In genomic region chr15:100926258-100926657, GRCh38 we compare ENCODE assay signal across 17 cellular contexts. TPM values are rescaled to one million over a fixed set of nuclear protein-coding genes. Genes with fewer than 3 reads are reported as not detected.
DNase-seq lines count a peak whose midpoint lies in the region; ATAC-seq and TF ChIP-seq lines count a peak whose summit lies in the region.
"Had no signal": no experiment of that assay in that cellular context is flagged by ENCODE, and none has a peak within 500 bp of the region (broad histone marks: within the 10 kb centered on the region; RNA-seq: fewer than 3 reads in every experiment).

No MANE protein-coding gene starts in this region.

- CTCF ChIA-PET in Panc1 (lab: Charles Lee) = no interaction called here

- peak overlapping the region; percentile 99 for H3K27ac ChIP-seq in Panc1 (ENCODE audit: low read length)
- H3K27ac ChIP-seq: BLaER1 treated with 17β-estradiol and CSF1 and Interleukin-3, amounts not matched to agents 10 nM and 100 nM had no signal

- peaks cover 25% of the 10 kb centered on the region for H3K36me3 ChIP-seq in Panc1 (ENCODE audit: control insufficient read depth, insufficient read depth, low read length)

- in situ Hi-C loops in Panc1 (cut with HindIII; ENCODE audit: low pct_unique_long_range_greater_than_20kb, low sequenced_read_pairs) = no loop called here

- no peaks in the 10 kb centered on the region for H3K9me3 ChIP-seq in Panc1 (ENCODE audit: control insufficient read depth, insufficient read depth, low read depth, low read length)
- H3K9me3 ChIP-seq: BLaER1 treated with 17β-estradiol and CSF1 and Interleukin-3, amounts not matched to agents 10 nM and 100 nM had no signal

- POLR2A ChIA-PET in Panc1 (lab: Charles Lee) = no interaction called here

- H3K4me1 Mint-ChIP-seq in activated T-cell treated with anti-CD3 and anti-CD28 coated beads, Interleukin-2, amount 50 U/mL, for 4 hours (ENCODE audit: low read depth) = peaks cover 5% of the 10 kb centered on the region

- peak; percentile 62 for DNase-seq in ELF-1 (ENCODE audit: low read depth, low spot score)
- no peak for DNase-seq in Panc1 (ENCODE audit: low read depth, low spot score)
- peak; percentile 69 for DNase-seq in iPS-NIHi7 (ENCODE audit: extremely low spot score)
- DNase-seq in medulla oblongata (ENCODE audit: extremely low spot score) = no peak
- no peak for DNase-seq in activated T-cell treated with anti-CD3 and anti-CD28 coated beads, Interleukin-2, amount 50 U/mL, for 4 hours
- DNase-seq: EL, NCI-H2171 treated with DMSO at 0.1 percent for 48 hours, nephron progenitor cell, T-helper 2 cell had no signal

- peak; percentile 22 for ATAC-seq in GM21786 (IDR thresholded peaks at IDR 0.05; ENCODE audit: unreplicated experiment)
- ATAC-seq in Panc1 = 0 out of 2 replicates have a peak, but pooled peaks have one; percentile 27
- ATAC-seq in HG03442 (IDR thresholded peaks at IDR 0.05; ENCODE audit: unreplicated experiment) = no peak
- no peak for ATAC-seq in GM19324 (IDR thresholded peaks at IDR 0.05; ENCODE audit: low FRiP score, unreplicated experiment)
- no peak for ATAC-seq in activated T-cell treated with anti-CD3 and anti-CD28 coated beads, Interleukin-2, amount 50 U/mL, for 4 hours
- ATAC-seq: left lobe of liver, sciatic nerve had no signal

- H3K4me1 ChIP-seq in Panc1 (ENCODE audit: control insufficient read depth, insufficient read depth, low read length) = peaks cover 55% of the 10 kb centered on the region

- H3K27me3 Mint-ChIP-seq in activated T-cell treated with anti-CD3 and anti-CD28 coated beads, Interleukin-2, amount 50 U/mL, for 4 hours (ENCODE audit: low read depth) = peaks cover 26% of the 10 kb centered on the region

- no peak overlapping the region for H3K4me3 Mint-ChIP-seq in activated T-cell treated with anti-CD3 and anti-CD28 coated beads, Interleukin-2, amount 50 U/mL, for 4 hours
- H3K4me3 Mint-ChIP-seq: brain; nephron progenitor cell; stimulated activated naive CD8-positive, alpha-beta T cell treated with anti-CD3 and anti-CD28 coated beads, Interleukin-15, Interleukin-2, amounts not matched to agents 100 ng/mL and 50 ng/mL, for 24 hours had no signal

- no TSS peak for BruUV-seq in Panc1 (replicated peaks; lab: Mats Ljungman, UMichigan)

- H3K9me3 Mint-ChIP-seq in activated T-cell treated with anti-CD3 and anti-CD28 coated beads, Interleukin-2, amount 50 U/mL, for 4 hours = no peaks in the 10 kb centered on the region
- H3K9me3 Mint-ChIP-seq: nephron progenitor cell; stimulated activated naive CD8-positive, alpha-beta T cell treated with anti-CD3 and anti-CD28 coated beads, Interleukin-15, Interleukin-2, amounts not matched to agents 100 ng/mL and 50 ng/mL, for 24 hours had no signal

- no peak; the same call in 1 of the 2 replicates for TF ChIP-seq CTCF in Panc1 (IDR thresholded peaks at IDR 0.05)

- no peak overlapping the region for H3K4me3 ChIP-seq in Panc1 (ENCODE audit: low read depth in 2 of 2, low read length in 2 of 2)
- H3K4me3 ChIP-seq: BLaER1 treated with 17β-estradiol and CSF1 and Interleukin-3, amounts not matched to agents 10 nM and 100 nM had no signal

- H3K27me3 ChIP-seq in Panc1 (ENCODE audit: control insufficient read depth, insufficient read depth, low read length) = no peaks in the 10 kb centered on the region

- intact Hi-C loops in Panc1 (cut with micrococcal nuclease; ENCODE audit: unreplicated experiment) = no loop called here

- H3K36me3 Mint-ChIP-seq in activated T-cell treated with anti-CD3 and anti-CD28 coated beads, Interleukin-2, amount 50 U/mL, for 4 hours (ENCODE audit: insufficient read depth) = no peaks in the 10 kb centered on the region
- H3K36me3 Mint-ChIP-seq: brain had no signal

RNA-seq across cellular contexts. Expression of gene LRRK1, which starts 7.1 kb away (rescaled TPM):
- total RNA-seq in Panc1 (2021; ENCODE audit: unreplicated experiment) = 88.0 TPM
- polyA plus RNA-seq in Panc1 (2012; ENCODE audit: insufficient read length) = 55.0 TPM
- 1 to 10 TPM in 2 of 3 donors, under 1 TPM in 1; 0.55 to 1.8 (median 1.6) TPM for total RNA-seq in activated T-cell treated with anti-CD3 and anti-CD28 coated beads, Interleukin-2, amount 50 U/mL, for 4 hours

RNA-seq across cellular contexts. Expression of gene ALDH1A3, which starts 46.6 kb away (rescaled TPM):
- 143 TPM for total RNA-seq in Panc1 (2021; ENCODE audit: unreplicated experiment)
- 320 TPM for polyA plus RNA-seq in Panc1 (2012; ENCODE audit: insufficient read length)
- total RNA-seq in activated T-cell treated with anti-CD3 and anti-CD28 coated beads, Interleukin-2, amount 50 U/mL, for 4 hours = under 1 TPM; 0.24 to 0.47 (median 0.40) TPM

Comparison
In these comparisons a context has a peak if more than half of its experiments do, and no peak if none do; other contexts are left out.
1. DNase-seq: peak in ELF-1 (single experiment) and iPS-NIHi7 (single experiment); none in Panc1 (single experiment), medulla oblongata (single experiment) and activated T-cell treated with anti-CD3 and anti-CD28 coated beads, Interleukin-2, amount 50 U/mL, for 4 hours (single experiment).
2. ATAC-seq: peak in GM21786 (single experiment) and Panc1 (single experiment); none in HG03442 (single experiment), GM19324 (single experiment) and activated T-cell treated with anti-CD3 and anti-CD28 coated beads, Interleukin-2, amount 50 U/mL, for 4 hours (0 of 2).
3. RNA of gene LRRK1, which starts 7.1 kb away (total RNA-seq): 88.0 TPM in Panc1 (single experiment); 0.55 to 1.8 TPM in activated T-cell treated with anti-CD3 and anti-CD28 coated beads, Interleukin-2, amount 50 U/mL, for 4 hours; every median in the first group is over 10 times any median in the second.
4. RNA of gene ALDH1A3, which starts 46.6 kb away (total RNA-seq): 143 TPM in Panc1 (single experiment); 0.24 to 0.47 TPM in activated T-cell treated with anti-CD3 and anti-CD28 coated beads, Interleukin-2, amount 50 U/mL, for 4 hours; every median in the first group is over 10 times any median in the second.